ENCODE assay signal across 7 cellular contexts in genomic region chr10:49948142-49948541, GRCh38. TPM values are rescaled to one million over a fixed set of nuclear protein-coding genes. Genes with fewer than 3 reads are reported as not detected.
A peak's percentile ranks its signal among the peaks of the same experiment; 100 is the strongest.
DNase-seq lines count a peak whose midpoint lies in the region; ATAC-seq lines count a peak whose summit lies in the region.
"Not testable (repeated sequence)": the region's sequence is repeated elsewhere in the genome, so short reads cannot be mapped to it uniquely, and the experiment has no call there.

No MANE protein-coding gene starts in this region.

- not testable (repeated sequence) for H3K27ac Mint-ChIP-seq in activated CD4-positive, alpha-beta T cell treated with anti-CD3 and anti-CD28 coated beads for 36 hours

- H3K36me3 Mint-ChIP-seq in activated CD4-positive, alpha-beta T cell treated with anti-CD3 and anti-CD28 coated beads for 36 hours (ENCODE audit: low read depth), result peaks cover 31% of the 10 kb centered on the region

- ATAC-seq in GM18517 (IDR thresholded peaks at IDR 0.05; ENCODE audit: unreplicated experiment) (peak; percentile 63), GM19043 (IDR thresholded peaks at IDR 0.05; ENCODE audit: low read depth, unreplicated experiment) (peak; percentile 81), GM21526 (IDR thresholded peaks at IDR 0.05; ENCODE audit: low FRiP score, unreplicated experiment) (peak; percentile 66), HG02642 (IDR thresholded peaks at IDR 0.05; ENCODE audit: poor library complexity, unreplicated experiment) (peak; percentile 80), HG03025 (IDR thresholded peaks at IDR 0.05; ENCODE audit: low FRiP score, unreplicated experiment) (peak; percentile 57), HG03342 (IDR thresholded peaks at IDR 0.05; ENCODE audit: unreplicated experiment) (peak; percentile 64)
- ATAC-seq in activated CD4-positive, alpha-beta T cell treated with anti-CD3 and anti-CD28 coated beads for 36 hours, result peak; percentile 65

- not testable (repeated sequence) for H3K4me3 Mint-ChIP-seq in activated CD4-positive, alpha-beta T cell treated with anti-CD3 and anti-CD28 coated beads for 36 hours

- DNase-seq in activated CD4-positive, alpha-beta T cell treated with anti-CD3 and anti-CD28 coated beads for 36 hours, result not testable (repeated sequence)

- H3K9me3 Mint-ChIP-seq in activated CD4-positive, alpha-beta T cell treated with anti-CD3 and anti-CD28 coated beads for 36 hours (ENCODE audit: low read depth), result not testable (repeated sequence)

- not testable (repeated sequence) for H3K27me3 Mint-ChIP-seq in activated CD4-positive, alpha-beta T cell treated with anti-CD3 and anti-CD28 coated beads for 36 hours

- peaks cover 21% of the 10 kb centered on the region for H3K4me1 Mint-ChIP-seq in activated CD4-positive, alpha-beta T cell treated with anti-CD3 and anti-CD28 coated beads for 36 hours

- intact Hi-C loops in activated CD4-positive, alpha-beta T cell treated with anti-CD3 and anti-CD28 coated beads for 36 hours (cut with DNase I, micrococcal nuclease), result not testable (repeated sequence)

- POLR2A ChIA-PET in activated CD4-positive, alpha-beta T cell treated with anti-CD3 and anti-CD28 coated beads for 36 hours (lab: Charles Lee), result not testable (repeated sequence)

- CTCF ChIA-PET in activated CD4-positive, alpha-beta T cell treated with anti-CD3 and anti-CD28 coated beads for 36 hours (lab: Charles Lee), result not testable (repeated sequence)

RNA-seq across cellular contexts. Expression of gene TIMM23B, which starts 6.3 kb away (rescaled TPM):
- total RNA-seq in activated CD4-positive, alpha-beta T cell treated with anti-CD3 and anti-CD28 coated beads for 36 hours, result 10 to 100 TPM; 21.3 to 27.3 TPM

RNA-seq across cellular contexts. Expression of gene PARG, which starts 6.3 kb away (rescaled TPM):
- total RNA-seq in activated CD4-positive, alpha-beta T cell treated with anti-CD3 and anti-CD28 coated beads for 36 hours, result 10 to 100 TPM; 33.9 to 36.1 TPM

RNA-seq across cellular contexts. Expression of gene AGAP6, which starts 40.1 kb away (rescaled TPM):
- 10 to 100 TPM; 21.3 to 24.6 TPM for total RNA-seq in activated CD4-positive, alpha-beta T cell treated with anti-CD3 and anti-CD28 coated beads for 36 hours
